18 cellular contexts compared by ENCODE assay signal in genomic region chr13:34165158-34165557, GRCh38.
A peak's percentile ranks its signal among the peaks of the same experiment; 100 is the strongest.
DNase-seq lines count a peak whose midpoint lies in the region; ATAC-seq, FAIRE-seq and TF ChIP-seq lines count a peak whose summit lies in the region.
"Had no signal": no experiment of that assay in that cellular context is flagged by ENCODE, and none has a peak within 500 bp of the region (broad histone marks: within the 10 kb centered on the region; RNA-seq: fewer than 3 reads in every experiment).

No MANE protein-coding gene starts in this region.

- H3K4me1 ChIP-seq in ascending aorta (peaks cover 9 to 13% of the 10 kb centered on the region in 2 donors), pancreas (peaks cover 13 to 35% (median 35%) of the 10 kb centered on the region in 3 donors), psoas muscle (peaks cover 15% of the 10 kb centered on the region)
- H3K4me1 ChIP-seq: BE2C had no signal

- H3K27ac ChIP-seq in ascending aorta (peak overlapping the region; percentile 12 to 88), pancreas (peak overlapping the region in 3 of 4 donors; percentile 25 to 53 (median 27)), psoas muscle (no peak overlapping the region)
- H3K27ac ChIP-seq: BLaER1 treated with 17β-estradiol and CSF1 and Interleukin-3, amounts not matched to agents 10 nM and 100 nM had no signal

- intact Hi-C loops in ascending aorta (cut with DNase I): no loop called here
- intact Hi-C loops in pancreas (cut with DNase I): no loop called here
- intact Hi-C loops in psoas muscle (cut with DNase I): no loop called here

- 59 to 68% methylated on average over 7 of the region's 7 CpGs for WGBS in pancreas, 2 donors
- WGBS in psoas muscle, 3 donors: 88 to 94% (median 92%) methylated on average over 7 of the region's 7 CpGs

- ATAC-seq in pancreas (peak; percentile 59 to 84 (median 68)), psoas muscle (no peak), GM18907 (IDR thresholded peaks at IDR 0.05; ENCODE audit: unreplicated experiment) (no peak), GM19023 (IDR thresholded peaks at IDR 0.05; ENCODE audit: unreplicated experiment) (no peak)
- ATAC-seq: A549 had no signal

- FAIRE-seq in pancreas (lab: Jason Lieb, UNC): no peak
- FAIRE-seq: A549 had no signal

- H3K9me3 ChIP-seq in ascending aorta: no peaks in the 10 kb centered on the region
- no peaks in the 10 kb centered on the region for H3K9me3 ChIP-seq in pancreas
- no peaks in the 10 kb centered on the region for H3K9me3 ChIP-seq in psoas muscle
- H3K9me3 ChIP-seq: A549; BE2C; BLaER1 treated with 17β-estradiol and CSF1 and Interleukin-3, amounts not matched to agents 10 nM and 100 nM had no signal

- TF ChIP-seq CTCF in ascending aorta (IDR thresholded peaks at IDR 0.05) (no peak), pancreas (IDR thresholded peaks at IDR 0.05) (no peak), psoas muscle (IDR thresholded peaks at IDR 0.05) (no peak)

- DNase-seq in ascending aorta (ENCODE audit: low spot score in 2 of 2) (no peak), kidney tubule cell (ENCODE audit: low spot score) (peak; percentile 76), pancreas (no peak), psoas muscle (no peak), superior temporal gyrus (ENCODE audit: extremely low spot score) (no peak)
- DNase-seq: 8988T; AML-193; BE2C; CD4-positive, alpha-beta memory T cell; COR-L47; DMS153; DND-41; H9 had no signal

- H3K4me3 ChIP-seq in ascending aorta (no peak overlapping the region), pancreas (no peak overlapping the region), psoas muscle (no peak overlapping the region)
- H3K4me3 ChIP-seq: A549; BLaER1 treated with 17β-estradiol and CSF1 and Interleukin-3, amounts not matched to agents 10 nM and 100 nM; GM23338 had no signal

- H3K27me3 ChIP-seq in ascending aorta (no peaks in the 10 kb centered on the region), pancreas (no peaks in the 10 kb centered on the region), psoas muscle (ENCODE audit: insufficient read depth in 3 of 3, low read length in 2 of 3) (no peaks in the 10 kb centered on the region)
- H3K27me3 ChIP-seq: BE2C; BLaER1 treated with 17β-estradiol and CSF1 and Interleukin-3, amounts not matched to agents 10 nM and 100 nM had no signal

- H3K36me3 ChIP-seq in ascending aorta (no peaks in the 10 kb centered on the region), pancreas (no peaks in the 10 kb centered on the region), psoas muscle (ENCODE audit: insufficient read depth in 1 of 2, low read depth in 1 of 2) (no peaks in the 10 kb centered on the region)
- H3K36me3 ChIP-seq: BE2C; BLaER1 treated with 17β-estradiol and CSF1 and Interleukin-3, amounts not matched to agents 10 nM and 100 nM had no signal

Comparison
In these comparisons a context has a peak if more than half of its experiments do, and no peak if none do; other contexts are left out.
1. ATAC-seq: peak in pancreas (4 of 4); none in psoas muscle (0 of 4), GM18907 (single experiment) and GM19023 (single experiment).